8 cellular contexts compared by ENCODE assay signal in the genomic region with DNA sequence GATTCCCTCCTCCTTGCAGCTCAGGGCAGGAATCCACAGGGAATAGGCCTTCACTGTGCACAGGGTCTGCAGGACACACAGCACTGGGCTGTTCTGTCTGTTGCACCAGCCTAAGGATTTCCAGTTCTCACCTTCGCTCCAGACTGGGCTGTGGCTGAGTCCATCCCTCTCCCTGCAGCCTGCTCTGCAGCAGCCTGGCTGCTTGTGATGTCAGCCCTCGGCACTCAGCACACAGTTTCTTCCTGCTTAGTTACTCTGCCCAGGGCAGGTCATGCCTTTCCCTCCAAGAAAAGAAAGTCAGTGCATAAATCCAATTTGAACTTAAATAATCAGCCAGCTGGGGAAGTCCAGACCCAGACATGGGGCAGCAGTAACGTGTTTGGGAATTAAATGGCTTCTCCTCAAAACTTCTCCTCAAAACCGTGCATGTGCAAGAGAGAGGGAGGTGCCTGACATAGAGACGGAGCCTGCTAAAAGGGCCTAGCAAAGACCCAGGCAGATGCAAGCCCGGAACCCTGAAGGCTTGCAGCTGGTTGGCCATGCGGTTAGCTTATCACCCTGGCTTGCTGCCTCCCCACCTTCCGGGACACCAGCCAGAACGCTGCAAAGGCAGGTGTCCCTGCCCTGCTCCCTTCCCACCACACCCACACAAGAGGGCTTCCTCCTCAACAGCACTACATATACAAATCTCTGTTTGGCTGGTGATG. TPM values are rescaled to one million over a fixed set of nuclear protein-coding genes. Genes with fewer than 3 reads are reported as not detected.
A peak's percentile ranks its signal among the peaks of the same experiment; 100 is the strongest.
DNase-seq lines count a peak whose midpoint lies in the region; ATAC-seq lines count a peak whose summit lies in the region.

No MANE protein-coding gene starts in this region.

- DNase-seq in DMS79 treated with DMSO at 0.1 percent for 48 hours (lab: John Stamatoyannopoulos, UW): peak; percentile 76
- DNase-seq in NCI-H2196 treated with DMSO at 0.1 percent for 48 hours (lab: John Stamatoyannopoulos, UW; ENCODE audit: unreplicated experiment): peak; percentile 24
- DNase-seq in activated T-cell treated with anti-CD3 and anti-CD28 coated beads for 4 hours: peak; percentile 6
- DNase-seq in mucosa of gallbladder (ENCODE audit: low spot score): peak; percentile 59
- no peak for DNase-seq in RKO (ENCODE audit: low spot score)
- DNase-seq in SIG-M5 (lab: John Stamatoyannopoulos, UW): no peak
- DNase-seq in NCI-H526 treated with DMSO at 0.1 percent for 48 hours (lab: John Stamatoyannopoulos, UW): no peak

- ATAC-seq in HG02678 (IDR thresholded peaks at IDR 0.05; ENCODE audit: unreplicated experiment): no peak

RNA-seq across cellular contexts. Expression of gene GDF2, which starts 10.9 kb away (rescaled TPM):
- total RNA-seq in mucosa of gallbladder: not detected

RNA-seq across cellular contexts. Expression of gene GDF10, which starts 11.3 kb away (rescaled TPM):
- 0.52 TPM for total RNA-seq in mucosa of gallbladder

RNA-seq across cellular contexts. Expression of gene RBP3, which starts 36.8 kb away (rescaled TPM):
- not detected for total RNA-seq in mucosa of gallbladder

Comparison
In these comparisons a context has a peak if more than half of its experiments do, and no peak if none do; other contexts are left out.
1. DNase-seq: peak in DMS79 treated with DMSO at 0.1 percent for 48 hours (single experiment), NCI-H2196 treated with DMSO at 0.1 percent for 48 hours (single experiment), activated T-cell treated with anti-CD3 and anti-CD28 coated beads for 4 hours (single experiment) and mucosa of gallbladder (single experiment); none in RKO (single experiment), SIG-M5 (single experiment) and NCI-H526 treated with DMSO at 0.1 percent for 48 hours (single experiment).